In the genomic region with DNA sequence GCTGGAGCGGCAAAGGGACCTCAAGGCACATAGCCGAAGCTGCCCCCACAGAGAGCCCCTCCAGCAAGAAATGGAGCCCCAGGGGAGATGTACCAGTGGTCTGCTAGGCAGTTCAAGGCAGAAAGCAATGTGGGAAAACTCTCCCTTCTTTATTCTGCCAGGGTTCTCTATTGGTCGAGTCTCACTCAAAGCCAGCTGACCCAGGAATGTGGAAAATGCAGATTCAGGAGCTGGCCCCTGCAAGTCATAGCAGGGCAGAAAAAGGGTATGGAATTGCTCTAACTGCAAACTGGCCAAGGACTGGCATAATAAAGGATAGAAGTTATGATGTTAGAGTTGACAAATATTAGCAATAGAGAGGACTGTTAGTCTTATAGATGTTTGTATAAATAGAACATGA, we compare ENCODE assay signal across 41 cellular contexts. TPM values are rescaled to one million over a fixed set of nuclear protein-coding genes. Genes with fewer than 3 reads are reported as not detected.
"Had no signal": no experiment of that assay in that cellular context is flagged by ENCODE, and none has a peak within 500 bp of the region (broad histone marks: within the 10 kb centered on the region; RNA-seq: fewer than 3 reads in every experiment).

No MANE protein-coding gene starts in this region.

- H3K27me3 ChIP-seq: brain microvascular endothelial cell, gastrocnemius medialis, pancreas, stomach, thyroid gland, upper lobe of left lung, vagina had no signal

- H3K4me1 ChIP-seq: gastrocnemius medialis, prostate gland, vagina had no signal

- H3K36me3 ChIP-seq: brain microvascular endothelial cell, gastrocnemius medialis, pancreas, prostate gland, stomach, thyroid gland, upper lobe of left lung, vagina, WERI-Rb-1 had no signal

- H3K27ac Mint-ChIP-seq: activated CD4-positive, alpha-beta memory T cell treated with anti-CD3 and anti-CD28 coated beads for 36 hours; activated CD4-positive, alpha-beta T cell treated with anti-CD3 and anti-CD28 coated beads, Interleukin-2, amount 10 ng/mL, durations not matched to agents 24 days and 14 days; activated T-cell treated with anti-CD3 and anti-CD28 coated beads, Interleukin-2, amount 50 U/mL, for 24 hours; stimulated activated memory B cell treated with anti-CD40 and anti-IgM and Interleukin-4, amounts not matched to agents 10 μg/mL and 1 μg/mL and 100 μg/mL, for 72 hours had no signal

- H3K27ac ChIP-seq: brain microvascular endothelial cell, coronary artery, dorsolateral prefrontal cortex, gastrocnemius medialis, pancreas, prostate gland, stomach, thyroid gland, upper lobe of left lung, vagina, WERI-Rb-1 had no signal

- H3K9me3 Mint-ChIP-seq: activated CD4-positive, alpha-beta memory T cell treated with anti-CD3 and anti-CD28 coated beads for 36 hours; activated CD4-positive, alpha-beta T cell treated with anti-CD3 and anti-CD28 coated beads, Interleukin-2, amount 10 ng/mL, durations not matched to agents 24 days and 14 days; activated T-cell treated with anti-CD3 and anti-CD28 coated beads, Interleukin-2, amount 50 U/mL, for 24 hours had no signal

- DNase-seq: activated CD4-positive, alpha-beta memory T cell treated with anti-CD3 and anti-CD28 coated beads for 36 hours; activated CD4-positive, alpha-beta T cell treated with anti-CD3 and anti-CD28 coated beads, Interleukin-2, amount 10 ng/mL, durations not matched to agents 24 days and 14 days; activated CD4-positive, CD25-positive, alpha-beta regulatory T cell treated with anti-CD3 and anti-CD28 coated beads, Interleukin-2, amount 50 U/mL, for 72 hours; activated CD8-positive, alpha-beta memory T cell treated with anti-CD3 and anti-CD28 coated beads, Interleukin-2, amount 50 U/mL, for 4 hours; activated gamma-delta T cell; activated naive CD4-positive, alpha-beta T cell treated with anti-CD3 and anti-CD28 coated beads, Interleukin-2, amount 50 U/mL, for 16 hours; activated T-cell treated with anti-CD3 and anti-CD28 coated beads, Interleukin-2, amount 50 U/mL, for 24 hours; amniotic stem cell; brain microvascular endothelial cell; dorsolateral prefrontal cortex; effector memory CD4-positive, alpha-beta T cell; erythroblast; gastrocnemius medialis; glutamatergic neuron; naive thymus-derived CD4-positive, alpha-beta T cell; nucleus accumbens; pancreas; retina; small intestine; stimulated activated CD4-positive, alpha-beta T cell treated with anti-CD3 and anti-CD28 coated beads, Interleukin-1b, Interleukin-23, amount 100 ng/mL, for 48 hours; stimulated activated CD4-positive, alpha-beta T cell treated with anti-CD3 and anti-CD28 coated beads, Interleukin-4, amount 100 ng/mL, for 4 hours; stimulated activated CD8-positive, alpha-beta memory T cell treated with anti-CD3 and anti-CD28 coated beads, Interleukin-4, amount 100 ng/mL, for 48 hours; stomach; thyroid gland; upper lobe of left lung; WERI-Rb-1 had no signal

- H3K9me3 ChIP-seq: gastrocnemius medialis, pancreas, prostate gland, stomach, thyroid gland, upper lobe of left lung, vagina had no signal

- H3K4me3 Mint-ChIP-seq: activated CD4-positive, alpha-beta memory T cell treated with anti-CD3 and anti-CD28 coated beads for 36 hours; activated CD4-positive, alpha-beta T cell treated with anti-CD3 and anti-CD28 coated beads, Interleukin-2, amount 10 ng/mL, durations not matched to agents 24 days and 14 days; activated T-cell treated with anti-CD3 and anti-CD28 coated beads, Interleukin-2, amount 50 U/mL, for 24 hours; naive thymus-derived CD4-positive, alpha-beta T cell; neural crest cell; stimulated activated memory B cell treated with anti-CD40 and anti-IgM and Interleukin-4, amounts not matched to agents 10 μg/mL and 1 μg/mL and 100 μg/mL, for 72 hours had no signal

- H3K4me3 ChIP-seq: coronary artery, dorsolateral prefrontal cortex, gastrocnemius medialis, lung, pancreas, prostate gland, stomach, thyroid gland, upper lobe of left lung, vagina had no signal

- H3K36me3 Mint-ChIP-seq: activated CD4-positive, alpha-beta memory T cell treated with anti-CD3 and anti-CD28 coated beads for 36 hours; stimulated activated memory B cell treated with anti-CD40 and anti-IgM and Interleukin-4, amounts not matched to agents 10 μg/mL and 1 μg/mL and 100 μg/mL, for 72 hours had no signal

RNA-seq across cellular contexts. Expression of a gene that starts 4.0 kb away (rescaled TPM):
- total RNA-seq: activated CD4-positive, alpha-beta memory T cell treated with anti-CD3 and anti-CD28 coated beads for 36 hours; activated CD4-positive, alpha-beta T cell treated with anti-CD3 and anti-CD28 coated beads, Interleukin-2, amount 10 ng/mL, durations not matched to agents 24 days and 14 days; activated CD8-positive, alpha-beta memory T cell treated with anti-CD3 and anti-CD28 coated beads for 36 hours; astrocyte; cardiac septum; cerebellum; gastrocnemius medialis; kidney epithelial cell; left lobe of liver; lung; mucosa of gallbladder; naive thymus-derived CD4-positive, alpha-beta T cell; neural crest cell; pancreas; sciatic nerve; stomach; T-helper 2 cell treated with Interferon-gamma antibody and Interleukin-4, amounts not matched to agents 100 ng/mL and 5 ng/mL, for 36 hours; upper lobe of left lung; vagina had no signal
- polyA plus RNA-seq: lung; naive thymus-derived CD4-positive, alpha-beta T cell; pancreas; small intestine; stomach had no signal
